8 cellular contexts compared by ENCODE assay signal in genomic region chr19:18417250-18418033, GRCh38. TPM values are rescaled to one million over a fixed set of nuclear protein-coding genes. Genes with fewer than 3 reads are reported as not detected.
DNase-seq lines count a peak whose midpoint lies in the region; ATAC-seq and TF ChIP-seq lines count a peak whose summit lies in the region.

No MANE protein-coding gene starts in this region.

- peak overlapping the region; percentile 56 for H3K4me3 ChIP-seq in AG10803 (ENCODE audit: low read length)
- peak overlapping the region; percentile 48 for H3K4me3 ChIP-seq in GM12875 (ENCODE audit: low read depth, low read length)
- peak overlapping the region; percentile 37 for H3K4me3 ChIP-seq in neural progenitor cell

- peaks cover 18% of the 10 kb centered on the region for H3K79me2 ChIP-seq in neural progenitor cell (ENCODE audit: low read depth)

- H3K27me3 Mint-ChIP-seq in activated T-helper 17 cell treated with anti-CD3 and anti-CD28 coated beads, Interleukin-2, amount 50 U/mL, for 72 hours: no peaks in the 10 kb centered on the region
- peaks cover 24% of the 10 kb centered on the region for H3K27me3 Mint-ChIP-seq in neural progenitor cell (ENCODE audit: insufficient read depth, low read depth)

- peak overlapping the region; percentile 72 for H3K4me2 ChIP-seq in neural progenitor cell

- peak overlapping the region; percentile 47 for H3K27ac Mint-ChIP-seq in activated T-helper 17 cell treated with anti-CD3 and anti-CD28 coated beads, Interleukin-2, amount 50 U/mL, for 72 hours
- peak overlapping the region; percentile 76 for H3K27ac Mint-ChIP-seq in neural progenitor cell

- peaks cover 19% of the 10 kb centered on the region for H4K20me1 ChIP-seq in neural progenitor cell (ENCODE audit: low read depth)

- H3K36me3 Mint-ChIP-seq in activated T-helper 17 cell treated with anti-CD3 and anti-CD28 coated beads, Interleukin-2, amount 50 U/mL, for 72 hours (ENCODE audit: low read depth): peaks cover 17% of the 10 kb centered on the region
- no peaks in the 10 kb centered on the region for H3K36me3 Mint-ChIP-seq in neural progenitor cell

- TF ChIP-seq CTCF in AG10803 (conservative IDR thresholded peaks at IDR 0.05; ENCODE audit: low read length) (no peak), GM12875 (IDR thresholded peaks at IDR 0.05; ENCODE audit: borderline replicate concordance, insufficient read depth, low read depth, low read length) (no peak), neural progenitor cell (IDR thresholded peaks at IDR 0.05) (no peak)

- H3K4me1 ChIP-seq in neural progenitor cell: peaks cover 7% of the 10 kb centered on the region

- no peak for ATAC-seq in activated T-helper 17 cell treated with anti-CD3 and anti-CD28 coated beads, Interleukin-2, amount 50 U/mL, for 72 hours (replicated peaks)
- ATAC-seq in HG02840 (IDR thresholded peaks at IDR 0.05; ENCODE audit: low FRiP score, unreplicated experiment) (no peak), HG02852 (IDR thresholded peaks at IDR 0.05; ENCODE audit: unreplicated experiment) (no peak)

- no peaks in the 10 kb centered on the region for H3K36me3 ChIP-seq in neural progenitor cell

- H3K27ac ChIP-seq in neural progenitor cell: no peak overlapping the region

- DNase-seq in AG10803 (ENCODE audit: low read depth) (peak; percentile 84), NCI-H510A (lab: John Stamatoyannopoulos, UW) (peak; percentile 79), globus pallidus (ENCODE audit: low spot score) (peak; percentile 45), neural progenitor cell (ENCODE audit: low spot score) (peak; percentile 88)

- H3K4me3 Mint-ChIP-seq in activated T-helper 17 cell treated with anti-CD3 and anti-CD28 coated beads, Interleukin-2, amount 50 U/mL, for 72 hours: peak overlapping the region; percentile 83
- H3K4me3 Mint-ChIP-seq in neural progenitor cell: peak overlapping the region; percentile 89

- H3K9me3 ChIP-seq in neural progenitor cell (ENCODE audit: low read depth): no peaks in the 10 kb centered on the region

- H3K9ac ChIP-seq in neural progenitor cell: no peak overlapping the region

- peaks cover 34% of the 10 kb centered on the region for H3K27me3 ChIP-seq in neural progenitor cell

- H3F3A ChIP-seq in neural progenitor cell (ENCODE audit: low read depth): peaks cover 42% of the 10 kb centered on the region

- H3K4me1 Mint-ChIP-seq in activated T-helper 17 cell treated with anti-CD3 and anti-CD28 coated beads, Interleukin-2, amount 50 U/mL, for 72 hours: peaks cover 24% of the 10 kb centered on the region
- H3K4me1 Mint-ChIP-seq in neural progenitor cell: peaks cover 60% of the 10 kb centered on the region

- H3K9me3 Mint-ChIP-seq in activated T-helper 17 cell treated with anti-CD3 and anti-CD28 coated beads, Interleukin-2, amount 50 U/mL, for 72 hours: no peaks in the 10 kb centered on the region
- H3K9me3 Mint-ChIP-seq in neural progenitor cell: peaks cover 1% of the 10 kb centered on the region

- no peak overlapping the region for H2AFZ ChIP-seq in neural progenitor cell (replicated peaks)

RNA-seq across cellular contexts. Expression of gene SSBP4, which starts 1.8 kb away (rescaled TPM):
- total RNA-seq in activated T-helper 17 cell treated with anti-CD3 and anti-CD28 coated beads, Interleukin-2, amount 50 U/mL, for 72 hours: 100 to 1,000 TPM in 1 of 2 donors, 10 to 100 TPM in 1; 73.8 to 169 TPM
- total RNA-seq in neural progenitor cell (ENCODE audit: low replicate concordance): 21.1 and 50.5 TPM in 2 replicates

RNA-seq across cellular contexts. Expression of gene LRRC25, which starts 20.0 kb away (rescaled TPM):
- not detected for total RNA-seq in activated T-helper 17 cell treated with anti-CD3 and anti-CD28 coated beads, Interleukin-2, amount 50 U/mL, for 72 hours
- 0.03 TPM in 1 of 2 replicates, not detected in the other for total RNA-seq in neural progenitor cell (ENCODE audit: low replicate concordance)

RNA-seq across cellular contexts. Expression of gene ISYNA1, which starts 20.5 kb away (rescaled TPM):
- 10 to 100 TPM; 15.9 to 22.0 TPM for total RNA-seq in activated T-helper 17 cell treated with anti-CD3 and anti-CD28 coated beads, Interleukin-2, amount 50 U/mL, for 72 hours
- 81.7 and 203 TPM in 2 replicates for total RNA-seq in neural progenitor cell (ENCODE audit: low replicate concordance)

RNA-seq across cellular contexts. Expression of gene GDF15, which starts 31.5 kb away (rescaled TPM):
- total RNA-seq in activated T-helper 17 cell treated with anti-CD3 and anti-CD28 coated beads, Interleukin-2, amount 50 U/mL, for 72 hours: under 1 TPM; 0.45 to 0.50 TPM
- 0.19 and 2.5 TPM in 2 replicates for total RNA-seq in neural progenitor cell (ENCODE audit: low replicate concordance)
